In genomic region chr17:50346313-50347086, GRCh38 we compare ENCODE assay signal across 1 cellular context.
TF ChIP-seq lines count a peak whose summit lies in the region.

No MANE protein-coding gene starts in this region.

TF ChIP-seq in HepG2, 621 proteins besides CTCF, POLR2A, EP300 and RAD21 (continues in another document):
- TF ChIP-seq HNF4A (CRISPR knock-in tag; IDR thresholded peaks at IDR 0.05) (0 out of 2 replicates have a peak, but pooled peaks have one; percentile 6), UBTF (CRISPR knock-in tag; IDR thresholded peaks at IDR 0.05) (peak; percentile 55; the same call in 1 of the 2 replicates), SMAD3 (CRISPR knock-in tag; IDR thresholded peaks at IDR 0.05) (0 out of 2 replicates have a peak, but pooled peaks have one; percentile 9), ZBTB21 (CRISPR knock-in tag; IDR thresholded peaks at IDR 0.05) (no peak), TEAD3 (CRISPR knock-in tag; optimal IDR thresholded peaks at IDR 0.05; ENCODE audit: borderline replicate concordance) (peak; percentile 43), MYC (CRISPR knock-in tag; IDR thresholded peaks at IDR 0.05; ENCODE audit: borderline replicate concordance) (peak; percentile 42), ZNF556 (CRISPR knock-in tag; IDR thresholded peaks at IDR 0.05; ENCODE audit: borderline replicate concordance) (peak; percentile 72; the same call in 1 of the 2 replicates), PHF8 (CRISPR knock-in tag; IDR thresholded peaks at IDR 0.05) (peak; percentile 75), ZNF563 (CRISPR knock-in tag; IDR thresholded peaks at IDR 0.05) (peak; percentile 70), ZNF747 (CRISPR knock-in tag; IDR thresholded peaks at IDR 0.05; ENCODE audit: borderline replicate concordance) (0 out of 2 replicates have a peak, but pooled peaks have one; percentile 27), RCOR2 (CRISPR knock-in tag; IDR thresholded peaks at IDR 0.05) (no peak), YEATS2 (CRISPR knock-in tag; IDR thresholded peaks at IDR 0.05; ENCODE audit: borderline replicate concordance) (0 out of 2 replicates have a peak, but pooled peaks have one; percentile 51), GATAD1 (CRISPR knock-in tag; IDR thresholded peaks at IDR 0.05) (peak; percentile 45; the same call in 1 of the 2 replicates), ZFP82 (CRISPR knock-in tag; IDR thresholded peaks at IDR 0.05; ENCODE audit: borderline replicate concordance) (0 out of 2 replicates have a peak, but pooled peaks have one; percentile 60), RFXAP (CRISPR knock-in tag; IDR thresholded peaks at IDR 0.05; ENCODE audit: borderline replicate concordance) (0 out of 2 replicates have a peak, but pooled peaks have one; percentile 1), SP4 (CRISPR knock-in tag; IDR thresholded peaks at IDR 0.05) (no peak), SIN3A (IDR thresholded peaks at IDR 0.05; ENCODE audit: borderline replicate concordance, low read depth, low read length) (0 out of 2 replicates have a peak, but pooled peaks have one; percentile 18), ARID4A (CRISPR knock-in tag; IDR thresholded peaks at IDR 0.05; ENCODE audit: borderline replicate concordance) (peak; percentile 44; the same call in 1 of the 2 replicates), ZBTB3 (CRISPR knock-in tag; IDR thresholded peaks at IDR 0.05; ENCODE audit: borderline replicate concordance, low read depth) (peak; percentile 51; the same call in 1 of the 2 replicates), ZNF33A (CRISPR knock-in tag; IDR thresholded peaks at IDR 0.05; ENCODE audit: borderline replicate concordance) (0 out of 2 replicates have a peak, but pooled peaks have one; percentile 79), ZNF225 (CRISPR knock-in tag; IDR thresholded peaks at IDR 0.05) (peak; percentile 55; the same call in 1 of the 2 replicates), YEATS4 (CRISPR knock-in tag; IDR thresholded peaks at IDR 0.05; ENCODE audit: borderline replicate concordance) (peak; percentile 21), ZNF121 (CRISPR knock-in tag; IDR thresholded peaks at IDR 0.05) (no peak), KDM1A (CRISPR knock-in tag; IDR thresholded peaks at IDR 0.05) (no peak)
- TF ChIP-seq, protein P1, sequence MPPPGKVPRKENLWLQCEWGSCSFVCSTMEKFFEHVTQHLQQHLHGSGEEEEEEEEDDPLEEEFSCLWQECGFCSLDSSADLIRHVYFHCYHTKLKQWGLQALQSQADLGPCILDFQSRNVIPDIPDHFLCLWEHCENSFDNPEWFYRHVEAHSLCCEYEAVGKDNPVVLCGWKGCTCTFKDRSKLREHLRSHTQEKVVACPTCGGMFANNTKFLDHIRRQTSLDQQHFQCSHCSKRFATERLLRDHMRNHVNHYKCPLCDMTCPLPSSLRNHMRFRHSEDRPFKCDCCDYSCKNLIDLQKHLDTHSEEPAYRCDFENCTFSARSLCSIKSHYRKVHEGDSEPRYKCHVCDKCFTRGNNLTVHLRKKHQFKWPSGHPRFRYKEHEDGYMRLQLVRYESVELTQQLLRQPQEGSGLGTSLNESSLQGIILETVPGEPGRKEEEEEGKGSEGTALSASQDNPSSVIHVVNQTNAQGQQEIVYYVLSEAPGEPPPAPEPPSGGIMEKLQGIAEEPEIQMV (CRISPR knock-in tag; IDR thresholded peaks at IDR 0.05; ENCODE audit: low read depth): peak; percentile 51; the same call in 1 of the 2 replicates
- TF ChIP-seq, protein P2, sequence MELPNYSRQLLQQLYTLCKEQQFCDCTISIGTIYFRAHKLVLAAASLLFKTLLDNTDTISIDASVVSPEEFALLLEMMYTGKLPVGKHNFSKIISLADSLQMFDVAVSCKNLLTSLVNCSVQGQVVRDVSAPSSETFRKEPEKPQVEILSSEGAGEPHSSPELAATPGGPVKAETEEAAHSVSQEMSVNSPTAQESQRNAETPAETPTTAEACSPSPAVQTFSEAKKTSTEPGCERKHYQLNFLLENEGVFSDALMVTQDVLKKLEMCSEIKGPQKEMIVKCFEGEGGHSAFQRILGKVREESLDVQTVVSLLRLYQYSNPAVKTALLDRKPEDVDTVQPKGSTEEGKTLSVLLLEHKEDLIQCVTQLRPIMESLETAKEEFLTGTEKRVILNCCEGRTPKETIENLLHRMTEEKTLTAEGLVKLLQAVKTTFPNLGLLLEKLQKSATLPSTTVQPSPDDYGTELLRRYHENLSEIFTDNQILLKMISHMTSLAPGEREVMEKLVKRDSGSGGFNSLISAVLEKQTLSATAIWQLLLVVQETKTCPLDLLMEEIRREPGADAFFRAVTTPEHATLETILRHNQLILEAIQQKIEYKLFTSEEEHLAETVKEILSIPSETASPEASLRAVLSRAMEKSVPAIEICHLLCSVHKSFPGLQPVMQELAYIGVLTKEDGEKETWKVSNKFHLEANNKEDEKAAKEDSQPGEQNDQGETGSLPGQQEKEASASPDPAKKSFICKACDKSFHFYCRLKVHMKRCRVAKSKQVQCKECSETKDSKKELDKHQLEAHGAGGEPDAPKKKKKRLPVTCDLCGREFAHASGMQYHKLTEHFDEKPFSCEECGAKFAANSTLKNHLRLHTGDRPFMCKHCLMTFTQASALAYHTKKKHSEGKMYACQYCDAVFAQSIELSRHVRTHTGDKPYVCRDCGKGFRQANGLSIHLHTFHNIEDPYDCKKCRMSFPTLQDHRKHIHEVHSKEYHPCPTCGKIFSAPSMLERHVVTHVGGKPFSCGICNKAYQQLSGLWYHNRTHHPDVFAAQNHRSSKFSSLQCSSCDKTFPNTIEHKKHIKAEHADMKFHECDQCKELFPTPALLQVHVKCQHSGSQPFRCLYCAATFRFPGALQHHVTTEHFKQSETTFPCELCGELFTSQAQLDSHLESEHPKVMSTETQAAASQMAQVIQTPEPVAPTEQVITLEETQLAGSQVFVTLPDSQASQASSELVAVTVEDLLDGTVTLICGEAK (IDR thresholded peaks at IDR 0.05): no peak
- TF ChIP-seq, protein P2 (CRISPR knock-in tag; IDR thresholded peaks at IDR 0.05): peak; percentile 30; the same call in 1 of the 2 replicates
- TF ChIP-seq, protein P3, sequence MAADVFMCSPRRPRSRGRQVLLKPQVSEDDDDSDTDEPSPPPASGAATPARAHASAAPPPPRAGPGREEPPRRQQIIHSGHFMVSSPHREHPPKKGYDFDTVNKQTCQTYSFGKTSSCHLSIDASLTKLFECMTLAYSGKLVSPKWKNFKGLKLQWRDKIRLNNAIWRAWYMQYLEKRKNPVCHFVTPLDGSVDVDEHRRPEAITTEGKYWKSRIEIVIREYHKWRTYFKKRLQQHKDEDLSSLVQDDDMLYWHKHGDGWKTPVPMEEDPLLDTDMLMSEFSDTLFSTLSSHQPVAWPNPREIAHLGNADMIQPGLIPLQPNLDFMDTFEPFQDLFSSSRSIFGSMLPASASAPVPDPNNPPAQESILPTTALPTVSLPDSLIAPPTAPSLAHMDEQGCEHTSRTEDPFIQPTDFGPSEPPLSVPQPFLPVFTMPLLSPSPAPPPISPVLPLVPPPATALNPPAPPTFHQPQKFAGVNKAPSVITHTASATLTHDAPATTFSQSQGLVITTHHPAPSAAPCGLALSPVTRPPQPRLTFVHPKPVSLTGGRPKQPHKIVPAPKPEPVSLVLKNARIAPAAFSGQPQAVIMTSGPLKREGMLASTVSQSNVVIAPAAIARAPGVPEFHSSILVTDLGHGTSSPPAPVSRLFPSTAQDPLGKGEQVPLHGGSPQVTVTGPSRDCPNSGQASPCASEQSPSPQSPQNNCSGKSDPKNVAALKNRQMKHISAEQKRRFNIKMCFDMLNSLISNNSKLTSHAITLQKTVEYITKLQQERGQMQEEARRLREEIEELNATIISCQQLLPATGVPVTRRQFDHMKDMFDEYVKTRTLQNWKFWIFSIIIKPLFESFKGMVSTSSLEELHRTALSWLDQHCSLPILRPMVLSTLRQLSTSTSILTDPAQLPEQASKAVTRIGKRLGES (CRISPR knock-in tag; IDR thresholded peaks at IDR 0.05; ENCODE audit: borderline replicate concordance): 0 out of 2 replicates have a peak, but pooled peaks have one; percentile 1
- TF ChIP-seq, protein P4, sequence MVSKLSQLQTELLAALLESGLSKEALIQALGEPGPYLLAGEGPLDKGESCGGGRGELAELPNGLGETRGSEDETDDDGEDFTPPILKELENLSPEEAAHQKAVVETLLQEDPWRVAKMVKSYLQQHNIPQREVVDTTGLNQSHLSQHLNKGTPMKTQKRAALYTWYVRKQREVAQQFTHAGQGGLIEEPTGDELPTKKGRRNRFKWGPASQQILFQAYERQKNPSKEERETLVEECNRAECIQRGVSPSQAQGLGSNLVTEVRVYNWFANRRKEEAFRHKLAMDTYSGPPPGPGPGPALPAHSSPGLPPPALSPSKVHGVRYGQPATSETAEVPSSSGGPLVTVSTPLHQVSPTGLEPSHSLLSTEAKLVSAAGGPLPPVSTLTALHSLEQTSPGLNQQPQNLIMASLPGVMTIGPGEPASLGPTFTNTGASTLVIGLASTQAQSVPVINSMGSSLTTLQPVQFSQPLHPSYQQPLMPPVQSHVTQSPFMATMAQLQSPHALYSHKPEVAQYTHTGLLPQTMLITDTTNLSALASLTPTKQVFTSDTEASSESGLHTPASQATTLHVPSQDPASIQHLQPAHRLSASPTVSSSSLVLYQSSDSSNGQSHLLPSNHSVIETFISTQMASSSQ (IDR thresholded peaks at IDR 0.05; ENCODE audit: low read depth): no peak
- TF ChIP-seq, protein P4 (CRISPR knock-in tag; IDR thresholded peaks at IDR 0.05; ENCODE audit: borderline replicate concordance): peak; percentile 51; the same call in 1 of the 2 replicates
